In the genomic region with DNA sequence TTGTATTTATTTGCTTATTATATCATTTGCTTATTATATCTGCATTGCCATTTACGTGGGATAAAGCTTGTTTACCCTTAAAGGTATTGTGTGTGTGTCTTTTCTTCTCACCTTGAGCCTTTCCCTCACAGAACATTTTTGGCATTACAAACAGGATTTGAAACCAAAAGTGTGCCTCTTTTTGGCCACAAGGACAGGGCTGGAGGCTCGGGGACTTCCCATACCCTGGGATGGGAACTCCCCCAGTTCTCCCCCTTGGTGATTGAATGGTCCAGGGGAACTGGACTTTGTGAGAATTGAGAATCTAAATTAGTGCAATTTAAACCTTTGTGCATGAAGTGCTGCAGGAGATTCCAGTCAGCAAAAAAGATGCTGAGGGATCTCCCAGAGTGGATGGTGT, we compare ENCODE assay signal across 15 cellular contexts.
"Had no signal": no experiment of that assay in that cellular context is flagged by ENCODE, and none has a peak within 500 bp of the region (broad histone marks: within the 10 kb centered on the region; RNA-seq: fewer than 3 reads in every experiment).

No MANE protein-coding gene starts in this region.

- H3K27me3 ChIP-seq: tibial nerve had no signal

- H3K4me3 Mint-ChIP-seq: activated CD8-positive, alpha-beta memory T cell treated with anti-CD3 and anti-CD28 coated beads, Interleukin-2, amount 10 ng/mL, durations not matched to agents 7 days and 5 days; T-helper 1 cell treated with Interleukin-12 subunit alpha and Interleukin-12 subunit beta and Interleukin-4 antibody, amounts not matched to agents 30 μg/mL and 1 μg/mL, for 36 hours had no signal

- ATAC-seq: activated CD8-positive, alpha-beta memory T cell treated with anti-CD3 and anti-CD28 coated beads, Interleukin-2, amount 10 ng/mL, durations not matched to agents 7 days and 5 days; activated T-cell treated with anti-CD3 and anti-CD28 coated beads, Interleukin-2, amount 50 U/mL, for 4 hours; left ventricle myocardium superior had no signal

- H3K27ac ChIP-seq: tibial nerve had no signal

- H3K27me3 Mint-ChIP-seq: activated CD8-positive, alpha-beta memory T cell treated with anti-CD3 and anti-CD28 coated beads, Interleukin-2, amount 10 ng/mL, durations not matched to agents 7 days and 5 days had no signal

- DNase-seq: activated CD4-positive, CD25-positive, alpha-beta regulatory T cell; activated CD8-positive, alpha-beta memory T cell treated with anti-CD3 and anti-CD28 coated beads, Interleukin-2, amount 10 ng/mL, durations not matched to agents 7 days and 5 days; activated T-cell treated with anti-CD3 and anti-CD28 coated beads, Interleukin-2, amount 50 U/mL, for 4 hours; central memory CD4-positive, alpha-beta T cell; cortex of kidney; effector CD8-positive, alpha-beta T cell; foreskin melanocyte; kidney; left ventricle myocardium superior; mesendoderm; retina; stimulated activated CD4-positive, alpha-beta T cell treated with anti-CD3 and anti-CD28 coated beads, Interleukin-15, amount 100 ng/mL, for 24 hours; stimulated activated CD4-positive, alpha-beta T cell treated with anti-CD3 and anti-CD28 coated beads, Interleukin-4, amount 100 ng/mL, for 24 hours had no signal

- H3K27ac Mint-ChIP-seq: activated CD8-positive, alpha-beta memory T cell treated with anti-CD3 and anti-CD28 coated beads, Interleukin-2, amount 10 ng/mL, durations not matched to agents 7 days and 5 days; T-helper 1 cell treated with Interleukin-12 subunit alpha and Interleukin-12 subunit beta and Interleukin-4 antibody, amounts not matched to agents 30 μg/mL and 1 μg/mL, for 36 hours had no signal

- H3K4me3 ChIP-seq: tibial nerve had no signal
